In genomic region chr2:216006164-216006663, GRCh38 we compare ENCODE assay signal across 8 cellular contexts.
A peak's percentile ranks its signal among the peaks of the same experiment; 100 is the strongest.
DNase-seq lines count a peak whose midpoint lies in the region; ATAC-seq and TF ChIP-seq lines count a peak whose summit lies in the region.

No MANE protein-coding gene starts in this region.

- peaks cover 10% of the 10 kb centered on the region for H3F3A ChIP-seq in Loucy (ENCODE audit: low read depth)

- peak overlapping the region; percentile 91 for H3K4me2 ChIP-seq in Loucy (ENCODE audit: low read depth, low read length, poor library complexity, severe bottlenecking)

- no peak for TF ChIP-seq CTCF in GM12865 (IDR thresholded peaks at IDR 0.05; ENCODE audit: insufficient read depth, low read depth, low read length, missing control alignments)
- peak; percentile 17; the same call in 1 of the 2 replicates for TF ChIP-seq CTCF in Loucy (conservative IDR thresholded peaks at IDR 0.05; ENCODE audit: low read length)

- peak overlapping the region; percentile 87 for H3K9ac ChIP-seq in Loucy (ENCODE audit: low read depth, low read length, poor library complexity, severe bottlenecking)

- H3K9me2 ChIP-seq in Loucy (replicated peaks; ENCODE audit: low read depth, low read length): no peaks in the 10 kb centered on the region

- H3K9me3 ChIP-seq in Loucy (ENCODE audit: insufficient read depth, low read depth, low read length): no peaks in the 10 kb centered on the region

- H3K79me2 ChIP-seq in Loucy (ENCODE audit: insufficient read depth, low read length): peaks cover 84% of the 10 kb centered on the region

- H4K20me1 ChIP-seq in Loucy (ENCODE audit: insufficient read depth, low read length, poor library complexity, severe bottlenecking): peaks cover 2% of the 10 kb centered on the region

- no peaks in the 10 kb centered on the region for H3K27me3 ChIP-seq in Loucy (ENCODE audit: insufficient read depth, low read length, poor library complexity, severe bottlenecking)

- peaks cover 69% of the 10 kb centered on the region for H3K4me1 ChIP-seq in Loucy (ENCODE audit: insufficient read depth, low read length, poor library complexity, severe bottlenecking)

- DNase-seq in GM12865 (ENCODE audit: low read depth) (peak; percentile 87), kidney glomerular epithelial cell (lab: John Stamatoyannopoulos, UW) (peak; percentile 22), NCI-H2171 (lab: John Stamatoyannopoulos, UW) (no peak), NCI-H1930 (lab: John Stamatoyannopoulos, UW) (no peak)
- DNase-seq in activated gamma-delta T cell treated with anti-CD3 and anti-CD28 coated beads, Interleukin-2, amount 50 U/mL, for 16 hours (ENCODE audit: low read depth): peak; percentile 32
- DNase-seq in effector CD8-positive, alpha-beta T cell (lab: John Stamatoyannopoulos, UW): no peak

- H2AFZ ChIP-seq in Loucy (ENCODE audit: low read length): peak overlapping the region; percentile 2; the same call in 1 of the 2 replicates

- H3K36me3 ChIP-seq in Loucy (ENCODE audit: insufficient read depth, low read length): no peaks in the 10 kb centered on the region

- peak; percentile 47 for ATAC-seq in GM21786 (IDR thresholded peaks at IDR 0.05; ENCODE audit: unreplicated experiment)

- H3K4me3 ChIP-seq in GM12865 (ENCODE audit: low read depth, low read length): peak overlapping the region; percentile 50
- peak overlapping the region; percentile 78 for H3K4me3 ChIP-seq in Loucy (ENCODE audit: low read length, poor library complexity, severe bottlenecking)

Comparison
In these comparisons a context has a peak if more than half of its experiments do, and no peak if none do; other contexts are left out.
1. DNase-seq: peak in GM12865 (single experiment), activated gamma-delta T cell treated with anti-CD3 and anti-CD28 coated beads, Interleukin-2, amount 50 U/mL, for 16 hours (single experiment) and kidney glomerular epithelial cell (single experiment); none in NCI-H2171 (single experiment), effector CD8-positive, alpha-beta T cell (single experiment) and NCI-H1930 (0 of 2).